ENCODE assay signal across 9 cellular contexts in the genomic region with DNA sequence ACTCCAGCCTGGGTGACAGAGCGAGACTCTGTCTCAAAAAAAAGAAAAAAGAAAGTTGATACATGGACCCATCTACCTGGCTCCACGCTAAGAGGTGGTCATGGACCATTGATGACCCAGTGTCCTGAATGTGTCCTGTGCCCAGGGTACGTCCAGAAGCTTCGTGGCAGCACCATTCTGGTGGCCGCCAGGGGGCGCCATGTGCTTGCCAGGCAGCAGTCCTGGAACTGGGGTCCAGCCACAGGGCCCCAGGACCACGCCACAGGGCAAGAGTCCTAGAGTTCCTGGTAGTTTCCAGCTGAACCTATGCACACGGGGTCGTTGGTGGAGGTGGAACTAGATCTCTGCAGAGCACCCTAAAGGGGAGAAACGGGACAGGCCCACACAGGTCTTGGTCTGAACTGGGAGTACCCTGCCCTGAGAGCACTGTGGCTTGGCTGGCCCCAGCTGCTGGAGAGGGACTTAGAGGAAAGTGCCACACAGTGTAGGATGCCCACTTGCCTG. TPM values are rescaled to one million over a fixed set of nuclear protein-coding genes. Genes with fewer than 3 reads are reported as not detected.
DNase-seq lines count a peak whose midpoint lies in the region; ATAC-seq and TF ChIP-seq lines count a peak whose summit lies in the region.
"Had no signal": no experiment of that assay in that cellular context is flagged by ENCODE, and none has a peak within 500 bp of the region (broad histone marks: within the 10 kb centered on the region; RNA-seq: fewer than 3 reads in every experiment).

No MANE protein-coding gene starts in this region.

- no peak for TF ChIP-seq POLR2A in NB4 (IDR thresholded peaks at IDR 0.05; ENCODE audit: extremely low read depth, insufficient read length)

- H3K4me3 Mint-ChIP-seq in activated CD4-positive, alpha-beta memory T cell treated with anti-CD3 and anti-CD28 coated beads, Interleukin-2, amount 10 ng/mL, durations not matched to agents 7 days and 5 days = no peak overlapping the region
- H3K4me3 Mint-ChIP-seq: activated naive CD4-positive, alpha-beta T cell treated with anti-CD3 and anti-CD28 coated beads, Interleukin-2, amount 50 U/mL, for 24 hours had no signal

- CTCF ChIA-PET in activated CD4-positive, alpha-beta memory T cell treated with anti-CD3 and anti-CD28 coated beads, Interleukin-2, amount 10 ng/mL, durations not matched to agents 7 days and 5 days (lab: Charles Lee) = interaction anchor here (0.5 to 1.3 kb wide), 11 partner anchors 9 to 134 kb away, joined by 3 to 8 read pairs (median 3); partner anchors contain the start of gene PAK4

- peak; percentile 13 for DNase-seq in GM04504 (ENCODE audit: low read depth)
- peak; percentile 59 for DNase-seq in NB4 (ENCODE audit: low read depth)
- DNase-seq in activated CD4-positive, alpha-beta memory T cell treated with anti-CD3 and anti-CD28 coated beads, Interleukin-2, amount 10 ng/mL, durations not matched to agents 7 days and 5 days = peak; percentile 69
- peak; percentile 66 for DNase-seq in effector CD4-positive, alpha-beta T cell
- peak; percentile 90 for DNase-seq in mesenteric fat pad (ENCODE audit: low spot score)
- peak; percentile 45 to 59 for DNase-seq in stimulated activated CD8-positive, alpha-beta memory T cell treated with anti-CD3 and anti-CD28 coated beads, Interleukin-2, amount 100 ng/mL, for 48 hours (ENCODE audit: low read depth in 2 of 2)
- DNase-seq in COR-L47 (lab: John Stamatoyannopoulos, UW) = no peak

- H3K4me1 Mint-ChIP-seq in activated CD4-positive, alpha-beta memory T cell treated with anti-CD3 and anti-CD28 coated beads, Interleukin-2, amount 10 ng/mL, durations not matched to agents 7 days and 5 days = no peaks in the 10 kb centered on the region
- H3K4me1 Mint-ChIP-seq: activated naive CD4-positive, alpha-beta T cell treated with anti-CD3 and anti-CD28 coated beads, Interleukin-2, amount 50 U/mL, for 24 hours had no signal

- TF ChIP-seq CTCF in NB4 (IDR thresholded peaks at IDR 0.05; ENCODE audit: low read depth, low read length) = peak; percentile 65

- H3K27ac Mint-ChIP-seq in activated CD4-positive, alpha-beta memory T cell treated with anti-CD3 and anti-CD28 coated beads, Interleukin-2, amount 10 ng/mL, durations not matched to agents 7 days and 5 days = no peak overlapping the region
- H3K27ac Mint-ChIP-seq: activated naive CD4-positive, alpha-beta T cell treated with anti-CD3 and anti-CD28 coated beads, Interleukin-2, amount 50 U/mL, for 24 hours had no signal

- H3K9me3 Mint-ChIP-seq in activated CD4-positive, alpha-beta memory T cell treated with anti-CD3 and anti-CD28 coated beads, Interleukin-2, amount 10 ng/mL, durations not matched to agents 7 days and 5 days = no peaks in the 10 kb centered on the region
- H3K9me3 Mint-ChIP-seq: activated naive CD4-positive, alpha-beta T cell treated with anti-CD3 and anti-CD28 coated beads, Interleukin-2, amount 50 U/mL, for 24 hours had no signal

- peaks cover 4% of the 10 kb centered on the region for H3K27me3 Mint-ChIP-seq in activated CD4-positive, alpha-beta memory T cell treated with anti-CD3 and anti-CD28 coated beads, Interleukin-2, amount 10 ng/mL, durations not matched to agents 7 days and 5 days
- H3K27me3 Mint-ChIP-seq: activated naive CD4-positive, alpha-beta T cell treated with anti-CD3 and anti-CD28 coated beads, Interleukin-2, amount 50 U/mL, for 24 hours had no signal

- no peak for ATAC-seq in GM18870 (IDR thresholded peaks at IDR 0.05; ENCODE audit: unreplicated experiment)

- no peaks in the 10 kb centered on the region for H3K36me3 Mint-ChIP-seq in activated CD4-positive, alpha-beta memory T cell treated with anti-CD3 and anti-CD28 coated beads, Interleukin-2, amount 10 ng/mL, durations not matched to agents 7 days and 5 days (ENCODE audit: low read depth)
- H3K36me3 Mint-ChIP-seq: activated naive CD4-positive, alpha-beta T cell treated with anti-CD3 and anti-CD28 coated beads, Interleukin-2, amount 50 U/mL, for 24 hours had no signal

- no peak overlapping the region for H3K4me3 ChIP-seq in NB4 (ENCODE audit: low read depth, low read length)

- POLR2A ChIA-PET in activated CD4-positive, alpha-beta memory T cell treated with anti-CD3 and anti-CD28 coated beads, Interleukin-2, amount 10 ng/mL, durations not matched to agents 7 days and 5 days (lab: Charles Lee) = interaction anchor here (1.0 kb wide), 1 partner anchor 21 kb away, joined by 5 read pairs; no protein-coding TSS in a partner anchor

RNA-seq across cellular contexts. Expression of gene FBXO27, which starts 19.9 kb away (rescaled TPM):
- under 1 TPM in 1 of 2 experiments, not detected in 1; 0.18 TPM for total RNA-seq in activated CD4-positive, alpha-beta memory T cell treated with anti-CD3 and anti-CD28 coated beads, Interleukin-2, amount 10 ng/mL, durations not matched to agents 7 days and 5 days
- total RNA-seq in mesenteric fat pad = 21.7 TPM

RNA-seq across cellular contexts. Expression of gene ACP7, which starts 31.9 kb away (rescaled TPM):
- total RNA-seq in activated CD4-positive, alpha-beta memory T cell treated with anti-CD3 and anti-CD28 coated beads, Interleukin-2, amount 10 ng/mL, durations not matched to agents 7 days and 5 days = not detected
- not detected for total RNA-seq in mesenteric fat pad

Comparison
In these comparisons a context has a peak if more than half of its experiments do, and no peak if none do; other contexts are left out.
1. RNA of gene FBXO27, which starts 19.9 kb away (total RNA-seq): 21.7 TPM in mesenteric fat pad (single experiment); 0.18 TPM in activated CD4-positive, alpha-beta memory T cell treated with anti-CD3 and anti-CD28 coated beads, Interleukin-2, amount 10 ng/mL, durations not matched to agents 7 days and 5 days; every median in the first group is over 10 times any median in the second.